Comparison of ENCODE assay signal across 14 cellular contexts in genomic region chr7:23200331-23200730, GRCh38. TPM values are rescaled to one million over a fixed set of nuclear protein-coding genes. Genes with fewer than 3 reads are reported as not detected.
DNase-seq lines count a peak whose midpoint lies in the region; ATAC-seq and TF ChIP-seq lines count a peak whose summit lies in the region.
"Had no signal": no experiment of that assay in that cellular context is flagged by ENCODE, and none has a peak within 500 bp of the region (broad histone marks: within the 10 kb centered on the region; RNA-seq: fewer than 3 reads in every experiment).

No MANE protein-coding gene starts in this region.

- intact Hi-C loops in left cardiac atrium (cut with DNase I) (loop anchor here in 1 of 2 donors (5.0 kb wide), 1 partner anchor 47 kb away; the partner anchor contains the start of gene GPNMB), heart right ventricle (cut with DNase I) (loop anchor here in 1 of 10 donors (5.0 kb wide), 1 partner anchor 47 kb away; the partner anchor contains the start of gene GPNMB), IMR-90 (cut with micrococcal nuclease) (loop anchor here (5.0 kb wide), 1 partner anchor 37 kb away; no protein-coding TSS in a partner anchor)

- no peak overlapping the region for H2AK5ac ChIP-seq in IMR-90 (ENCODE audit: low read depth, low read length)

- no peak overlapping the region for H4K8ac ChIP-seq in IMR-90 (ENCODE audit: low read depth in 2 of 2, low read length in 2 of 2)

- POLR2A ChIA-PET in IMR-90 (lab: Charles Lee; ENCODE audit: unreplicated experiment): no interaction called here

- H2BK15ac ChIP-seq in IMR-90 (ENCODE audit: low read depth, low read length): no peak overlapping the region

- dilution Hi-C loops in IMR-90 (cut with HindIII; ENCODE audit: low sequenced_read_pairs, unreplicated experiment): no loop called here

- no peaks in the 10 kb centered on the region; a peak in 1 of 4 replicates for H3K79me1 ChIP-seq in IMR-90 (ENCODE audit: low read depth in 1 of 2, low read length in 2 of 2)

- no peaks in the 10 kb centered on the region for H4K20me1 ChIP-seq in IMR-90 (ENCODE audit: insufficient read depth, low read length)

- H3K4me2 ChIP-seq in IMR-90 (ENCODE audit: low read depth, low read length): no peak overlapping the region
- H3K4me2 ChIP-seq: GM23338 had no signal

- CTCF ChIA-PET in IMR-90 (lab: Yijun Ruan, JAX): no interaction called here

- no peak overlapping the region for H2AK9ac ChIP-seq in IMR-90 (replicated peaks; ENCODE audit: low read depth, low read length, poor library complexity)

- H3K9me3 ChIP-seq in heart right ventricle (no peaks in the 10 kb centered on the region), IMR-90 (ENCODE audit: control insufficient read depth, insufficient read depth, low read length) (no peaks in the 10 kb centered on the region), right atrium auricular region (no peaks in the 10 kb centered on the region)

- peak overlapping the region in 4 of 10 donors; percentile 20 to 53 (median 42) for H3K27ac ChIP-seq in heart right ventricle
- H3K27ac ChIP-seq in IMR-90 (ENCODE audit: insufficient read depth, low read length): no peak overlapping the region
- peak overlapping the region; percentile 12 to 62 for H3K27ac ChIP-seq in right atrium auricular region

- no peak overlapping the region for H3K18ac ChIP-seq in IMR-90 (ENCODE audit: low read depth, low read length)

- no peak for TF ChIP-seq POLR2A in IMR-90 (IDR thresholded peaks at IDR 0.05; ENCODE audit: low read depth, low read length)

- H3K56ac ChIP-seq in IMR-90 (ENCODE audit: extremely low read depth, insufficient read depth, low read length): no peak overlapping the region

- H3K27me3 ChIP-seq in heart right ventricle: no peaks in the 10 kb centered on the region
- H3K27me3 ChIP-seq in IMR-90 (ENCODE audit: control insufficient read depth, insufficient read depth, low read length): no peaks in the 10 kb centered on the region
- H3K27me3 ChIP-seq in right atrium auricular region: no peaks in the 10 kb centered on the region

- no peak overlapping the region for H2BK120ac ChIP-seq in IMR-90 (ENCODE audit: low read depth, low read length)

- peaks cover 0 to 74% (median 18%) of the 10 kb centered on the region in 9 donors for H3K36me3 ChIP-seq in heart right ventricle
- H3K36me3 ChIP-seq in IMR-90 (ENCODE audit: control insufficient read depth, insufficient read depth, low read length): peaks cover 20% of the 10 kb centered on the region
- H3K36me3 ChIP-seq in right atrium auricular region: peaks cover 22% of the 10 kb centered on the region

- no peak overlapping the region for H4K91ac ChIP-seq in IMR-90 (ENCODE audit: insufficient read depth, low read depth, low read length)

- no peak overlapping the region for H3K9ac ChIP-seq in IMR-90 (ENCODE audit: low read depth, low read length)

- H3K4me1 ChIP-seq in heart right ventricle (peaks cover 0 to 22% (median 0%) of the 10 kb centered on the region in 9 donors), IMR-90 (ENCODE audit: control insufficient read depth, insufficient read depth, low read length) (peaks cover 2% of the 10 kb centered on the region; the same call in 1 of the 2 replicates), right atrium auricular region (no peaks in the 10 kb centered on the region)

- no peak overlapping the region for H2AFZ ChIP-seq in IMR-90 (replicated peaks; ENCODE audit: low read length, poor library complexity)
- H2AFZ ChIP-seq: GM23338 had no signal

- H4K5ac ChIP-seq in IMR-90 (ENCODE audit: low read depth, low read length): no peak overlapping the region

- no peak for TF ChIP-seq RAD21 in IMR-90 (IDR thresholded peaks at IDR 0.05; ENCODE audit: low read length)

- H3K14ac ChIP-seq in IMR-90 (replicated peaks; ENCODE audit: low read depth, low read length): no peak overlapping the region

- no peak overlapping the region for H3K4me3 ChIP-seq in heart right ventricle
- no peak overlapping the region for H3K4me3 ChIP-seq in IMR-90 (ENCODE audit: insufficient read depth, low read depth, low read length)
- no peak overlapping the region for H3K4me3 ChIP-seq in right atrium auricular region
- H3K4me3 ChIP-seq: GM23338 had no signal

- 70 to 72% methylated on average over 2 of the region's 2 CpGs for WGBS in heart right ventricle, 2 donors
- WGBS in IMR-90 (ENCODE audit: extremely low coverage in 2 of 2, insufficient read length in 1 of 2), 2 experiments: no CpG with 5 or more reads among the region's 2 CpGs

- TF ChIP-seq CTCF in heart right ventricle (IDR thresholded peaks at IDR 0.05): no peak
- TF ChIP-seq CTCF in IMR-90 (conservative IDR thresholded peaks at IDR 0.05; ENCODE audit: low read depth, low read length): no peak
- no peak for TF ChIP-seq CTCF in right atrium auricular region (IDR thresholded peaks at IDR 0.05)

- no peak for DNase-seq in left cardiac atrium
- DNase-seq in heart right ventricle: no peak
- DNase-seq in IMR-90: no peak
- DNase-seq in right atrium auricular region (ENCODE audit: low spot score): no peak
- DNase-seq in NAMALWA (ENCODE audit: low spot score): no peak
- DNase-seq in NCI-H146 (lab: John Stamatoyannopoulos, UW): no peak
- DNase-seq: C1 segment of cervical spinal cord; CD4-positive, alpha-beta memory T cell; COR-L47; DMS153; DND-41; H9 had no signal

- ATAC-seq in left cardiac atrium (peak; percentile 51 to 88), heart right ventricle (no peak), IMR-90 (ENCODE audit: low read depth) (no peak)
- ATAC-seq: GM23338, HCT116 had no signal

- no peak overlapping the region for H3K23ac ChIP-seq in IMR-90 (ENCODE audit: low read depth, low read length)

- H2BK20ac ChIP-seq in IMR-90 (ENCODE audit: low read depth, low read length): no peak overlapping the region

- no peaks in the 10 kb centered on the region for H3K9me1 ChIP-seq in IMR-90 (ENCODE audit: insufficient read depth, low read length)

- in situ Hi-C loops in IMR-90 (cut with MboI; ENCODE audit: low sequenced_read_pairs): no loop called here

- no peak overlapping the region for H3K4ac ChIP-seq in IMR-90 (ENCODE audit: low read depth, low read length)

- BruUV-seq in IMR-90 (replicated peaks; lab: Mats Ljungman, UMichigan): TSS peak; percentile 79

- no peak overlapping the region for H2BK5ac ChIP-seq in IMR-90 (ENCODE audit: low read depth, low read length, poor library complexity, severe bottlenecking)

TF ChIP-seq in IMR-90, 13 proteins besides CTCF, POLR2A, EP300 and RAD21:
- TF ChIP-seq BHLHE40 (IDR thresholded peaks at IDR 0.05; ENCODE audit: low read depth, low read length): no peak
- no peak for TF ChIP-seq CHD1 (IDR thresholded peaks at IDR 0.05; ENCODE audit: low read depth, low read length)
- no peak for TF ChIP-seq ELK1 (IDR thresholded peaks at IDR 0.05; ENCODE audit: borderline replicate concordance, low read depth, low read length)
- TF ChIP-seq RFX5 (IDR thresholded peaks at IDR 0.05; ENCODE audit: low read depth, low read length): no peak
- no peak for TF ChIP-seq SMC3 (IDR thresholded peaks at IDR 0.05; ENCODE audit: low read depth, low read length)
- no peak for TF ChIP-seq RCOR1 (IDR thresholded peaks at IDR 0.05; ENCODE audit: insufficient replicate concordance, low read length)
- TF ChIP-seq MAZ (IDR thresholded peaks at IDR 0.05; ENCODE audit: borderline replicate concordance, low read depth, low read length): no peak
- TF ChIP-seq NFE2L2 (IDR thresholded peaks at IDR 0.05; ENCODE audit: low read depth, low read length): no peak
- no peak for TF ChIP-seq USF2 (IDR thresholded peaks at IDR 0.05; ENCODE audit: low read depth, low read length)

RNA-seq across cellular contexts. Expression of gene NUP42, which starts 18.5 kb away (rescaled TPM):
- total RNA-seq in left cardiac atrium (10 to 100 TPM; 21.8 to 23.3 TPM), heart right ventricle (10 to 100 TPM; 14.7 to 25.1 (median 19.7) TPM), IMR-90 (2012; rRNA removed) (17.2 and 22.6 TPM in 2 replicates), right atrium auricular region (10 to 100 TPM; 24.7 to 30.6 TPM)
- polyA plus RNA-seq in heart right ventricle (10 to 100 TPM; 21.8 to 26.1 TPM), IMR-90 (2012; rRNA removed) (15.9 and 17.3 TPM in 2 replicates)
- 5.7 and 7.3 TPM in 2 replicates for polyA plus RNA-seq in IMR-90 (2012; cell fraction: cytosol; rRNA removed)
- 11.5 and 36.6 TPM in 2 replicates for polyA plus RNA-seq in IMR-90 (2012; cell fraction: nucleus; rRNA removed; ENCODE audit: low replicate concordance)

RNA-seq across cellular contexts. Expression of gene GPNMB, which starts 46.2 kb away (rescaled TPM):
- total RNA-seq in left cardiac atrium: 100 to 1,000 TPM; 109 to 134 TPM
- 100 to 1,000 TPM; 157 to 612 (median 228) TPM for total RNA-seq in heart right ventricle
- 100 to 1,000 TPM in 1 of 2 donors, 10 to 100 TPM in 1; 49.6 to 200 TPM for polyA plus RNA-seq in heart right ventricle
- total RNA-seq in IMR-90 (2012; rRNA removed): under 0.01 TPM in 1 of 2 replicates, not detected in the other
- 0.14 TPM in 1 of 2 replicates, not detected in the other for polyA plus RNA-seq in IMR-90 (2012; rRNA removed)
- 0.03 and 0.18 TPM in 2 replicates for polyA plus RNA-seq in IMR-90 (2012; cell fraction: cytosol; rRNA removed)
- polyA plus RNA-seq in IMR-90 (2012; cell fraction: nucleus; rRNA removed; ENCODE audit: low replicate concordance): 0.07 and 0.28 TPM in 2 replicates
- total RNA-seq in right atrium auricular region: 100 to 1,000 TPM in 1 of 2 donors, 10 to 100 TPM in 1; 74.4 to 137 TPM
- polyA plus RNA-seq: CD4-positive, alpha-beta memory T cell had no signal

Comparison
In these comparisons a context has a peak if more than half of its experiments do, and no peak if none do; other contexts are left out.
1. ATAC-seq: peak in left cardiac atrium (2 of 2); none in heart right ventricle (0 of 8) and IMR-90 (single experiment).
2. RNA of gene GPNMB, which starts 46.2 kb away (total RNA-seq): 157 to 612 TPM in heart right ventricle, 74.4 to 137 TPM in right atrium auricular region and 109 to 134 TPM in left cardiac atrium; under 0.01 TPM in IMR-90; every median in the first group is over 10 times any median in the second.